ENCODE assay signal across 8 cellular contexts in genomic region chr1:226827968-226828513, GRCh38. TPM values are rescaled to one million over a fixed set of nuclear protein-coding genes. Genes with fewer than 3 reads are reported as not detected.
DNase-seq lines count a peak whose midpoint lies in the region; ATAC-seq and TF ChIP-seq lines count a peak whose summit lies in the region.

No MANE protein-coding gene starts in this region.

- ATAC-seq in GM18505 (IDR thresholded peaks at IDR 0.05; ENCODE audit: unreplicated experiment) (peak; percentile 92), HG02973 (IDR thresholded peaks at IDR 0.05; ENCODE audit: unreplicated experiment) (peak; percentile 99), right cardiac atrium (peak; percentile 96 to 98), aorta (ENCODE audit: low FRiP score) (peak; percentile 98)

- H3K27me3 ChIP-seq in right cardiac atrium (ENCODE audit: control insufficient read depth, insufficient read depth) (no peaks in the 10 kb centered on the region), aorta (ENCODE audit: control insufficient read depth in 1 of 2, insufficient read depth in 2 of 2, low read length in 1 of 2) (no peaks in the 10 kb centered on the region)

- WGBS in right cardiac atrium = 5% methylated on average over 19 of the region's 19 CpGs
- 0 to 1% methylated on average over 19 of the region's 19 CpGs for WGBS in aorta, 2 donors

- no peak for TF ChIP-seq POLR2A in GM18505 (IDR thresholded peaks at IDR 0.05; ENCODE audit: borderline replicate concordance, extremely low read depth, insufficient read depth, insufficient read length)

- intact Hi-C loops in right cardiac atrium (cut with DNase I) = loop anchor here (1.0 to 10.0 kb wide), 7 partner anchors 93 to 403 kb away; partner anchors contain the start of genes STUM (in 2 of the 4) and ITPKB (in 1 of the 4)
- intact Hi-C loops in aorta (cut with DNase I) = loop anchor here (1.0 to 5.0 kb wide), 6 partner anchors 91 to 281 kb away; partner anchors contain the start of genes ITPKB (in 1 of the 2) and STUM (in 1 of the 2)

- H3K4me1 ChIP-seq in right cardiac atrium (ENCODE audit: control insufficient read depth, insufficient read depth, low read length) = no peaks in the 10 kb centered on the region
- no peaks in the 10 kb centered on the region for H3K4me1 ChIP-seq in aorta (ENCODE audit: control insufficient read depth in 1 of 2, insufficient read depth in 2 of 2, low read length in 2 of 2)

- DNase-seq in NCI-H1694 treated with DMSO at 0.1 percent for 48 hours (lab: John Stamatoyannopoulos, UW) = peak; percentile 89
- DNase-seq in T-helper 1 cell = peak; percentile 87 to 94 (median 91)
- peak; percentile 92 for DNase-seq in amniotic epithelial cell (ENCODE audit: low read depth)
- DNase-seq in right cardiac atrium = peak; percentile 97 to 98 (median 97)
- peak; percentile 74 for DNase-seq in renal cortical epithelial cell (ENCODE audit: low read depth)
- DNase-seq in aorta = peak; percentile 99

- peak overlapping the region; percentile 98 for H3K27ac ChIP-seq in right cardiac atrium (ENCODE audit: low read length)
- H3K27ac ChIP-seq in aorta (ENCODE audit: low read depth in 1 of 2, low read length in 2 of 2) = no peak overlapping the region

- H3K9me3 ChIP-seq in right cardiac atrium (ENCODE audit: control insufficient read depth, low read length) (no peaks in the 10 kb centered on the region), aorta (ENCODE audit: control insufficient read depth, low read length) (no peaks in the 10 kb centered on the region)

- H3K4me3 ChIP-seq in right cardiac atrium (ENCODE audit: low read length) = peak overlapping the region; percentile 35
- no peak overlapping the region for H3K4me3 ChIP-seq in aorta (ENCODE audit: low read length in 2 of 2)

- no peaks in the 10 kb centered on the region for H3K36me3 ChIP-seq in aorta (ENCODE audit: control insufficient read depth in 1 of 2, insufficient read depth in 2 of 2, low read length in 1 of 2)

RNA-seq across cellular contexts. Expression of gene PSEN2, which starts 42.4 kb away (rescaled TPM):
- 10 to 100 TPM; 17.2 to 25.8 (median 20.3) TPM for total RNA-seq in right cardiac atrium
- polyA plus RNA-seq in right cardiac atrium = 15.4 TPM
- total RNA-seq in renal cortical epithelial cell = 22.2 and 26.7 TPM in 2 replicates
- 10 to 100 TPM; 14.4 to 15.7 TPM for total RNA-seq in aorta
- polyA plus RNA-seq in aorta = 10 to 100 TPM; 11.2 to 12.3 TPM
